8 cellular contexts compared by ENCODE assay signal in the genomic region with DNA sequence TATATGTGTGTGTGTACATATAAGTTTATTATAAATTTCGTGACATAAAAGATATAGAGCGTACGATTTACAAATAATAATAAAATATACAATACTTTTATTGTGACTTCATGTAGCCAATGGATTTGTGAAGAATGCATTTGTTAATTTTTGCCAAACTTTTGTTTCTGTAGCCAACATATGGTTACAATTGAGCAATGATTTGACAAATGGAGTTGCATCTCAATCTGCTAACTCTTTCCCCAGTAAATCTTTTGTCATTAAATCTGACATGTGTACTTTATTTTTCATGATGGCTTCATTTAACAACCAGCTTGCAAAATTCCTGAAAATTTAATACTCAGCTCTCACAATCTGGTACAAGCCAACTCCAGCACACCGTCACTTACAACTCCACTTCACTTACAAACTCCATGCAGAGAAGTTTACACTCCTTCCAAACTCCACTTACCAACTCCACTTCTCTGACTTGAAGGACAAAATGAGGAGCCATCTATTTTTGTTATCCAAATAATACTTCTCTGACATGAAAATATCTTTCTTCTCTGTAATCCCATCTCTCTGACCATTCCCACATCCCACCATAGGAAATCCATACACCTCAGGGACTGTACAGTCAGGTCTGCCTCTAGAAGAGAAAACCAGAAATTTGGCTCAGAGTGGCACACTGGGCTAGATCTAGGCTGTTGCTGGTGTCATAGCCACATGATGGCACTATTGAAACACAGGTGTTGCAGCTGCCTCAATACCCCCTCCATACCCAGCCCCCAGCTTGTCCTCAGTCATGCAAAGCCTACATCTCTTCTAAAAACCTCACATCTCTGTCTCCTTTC. TPM values are rescaled to one million over a fixed set of nuclear protein-coding genes. Genes with fewer than 3 reads are reported as not detected.
A peak's percentile ranks its signal among the peaks of the same experiment; 100 is the strongest.
DNase-seq lines count a peak whose midpoint lies in the region; ATAC-seq and TF ChIP-seq lines count a peak whose summit lies in the region.

No MANE protein-coding gene starts in this region.

- ATAC-seq in activated T-cell treated with anti-CD3 and anti-CD28 coated beads, Interleukin-2, amount 50 U/mL, for 4 hours = peak in 1 of 2 donors; percentile 50
- peak; percentile 89 for ATAC-seq in left colon
- ATAC-seq in HG03025 (IDR thresholded peaks at IDR 0.05; ENCODE audit: low FRiP score, unreplicated experiment) = no peak
- no peak for ATAC-seq in GM21786 (IDR thresholded peaks at IDR 0.05; ENCODE audit: unreplicated experiment)

- H3K27me3 Mint-ChIP-seq in activated T-cell treated with anti-CD3 and anti-CD28 coated beads, Interleukin-2, amount 50 U/mL, for 4 hours (ENCODE audit: low read depth) = peaks cover 10% of the 10 kb centered on the region
- peaks cover 4% of the 10 kb centered on the region for H3K27me3 Mint-ChIP-seq in activated naive CD8-positive, alpha-beta T cell treated with anti-CD3 and anti-CD28 coated beads for 36 hours

- H3K27ac Mint-ChIP-seq in activated naive CD8-positive, alpha-beta T cell treated with anti-CD3 and anti-CD28 coated beads for 36 hours = no peak overlapping the region

- peak; percentile 4 for DNase-seq in activated T-cell treated with anti-CD3 and anti-CD28 coated beads, Interleukin-2, amount 50 U/mL, for 4 hours
- DNase-seq in activated T-cell treated with anti-CD3 and anti-CD28 coated beads, Interleukin-2, amount 50 U/mL, for 1 hour = no peak
- peak; percentile 3 for DNase-seq in activated naive CD8-positive, alpha-beta T cell treated with anti-CD3 and anti-CD28 coated beads for 36 hours
- DNase-seq in left colon (peak; percentile 14 to 32), NOMO-1 (lab: John Stamatoyannopoulos, UW; ENCODE audit: unreplicated experiment in 2 of 2) (no peak)

- intact Hi-C loops in left colon (cut with DNase I, micrococcal nuclease) = no loop called here

- H3K9me3 Mint-ChIP-seq in activated T-cell treated with anti-CD3 and anti-CD28 coated beads, Interleukin-2, amount 50 U/mL, for 4 hours = peaks cover 5% of the 10 kb centered on the region
- H3K9me3 Mint-ChIP-seq in activated naive CD8-positive, alpha-beta T cell treated with anti-CD3 and anti-CD28 coated beads for 36 hours = peaks cover 5% of the 10 kb centered on the region

- no peaks in the 10 kb centered on the region for H3K4me1 Mint-ChIP-seq in activated T-cell treated with anti-CD3 and anti-CD28 coated beads, Interleukin-2, amount 50 U/mL, for 4 hours (ENCODE audit: low read depth)
- no peaks in the 10 kb centered on the region for H3K4me1 Mint-ChIP-seq in activated naive CD8-positive, alpha-beta T cell treated with anti-CD3 and anti-CD28 coated beads for 36 hours

- no peak overlapping the region for H3K4me3 Mint-ChIP-seq in activated T-cell treated with anti-CD3 and anti-CD28 coated beads, Interleukin-2, amount 50 U/mL, for 4 hours
- no peak overlapping the region for H3K4me3 Mint-ChIP-seq in activated naive CD8-positive, alpha-beta T cell treated with anti-CD3 and anti-CD28 coated beads for 36 hours

- H3K36me3 Mint-ChIP-seq in activated T-cell treated with anti-CD3 and anti-CD28 coated beads, Interleukin-2, amount 50 U/mL, for 4 hours (ENCODE audit: insufficient read depth) = peaks cover 3% of the 10 kb centered on the region
- H3K36me3 Mint-ChIP-seq in activated naive CD8-positive, alpha-beta T cell treated with anti-CD3 and anti-CD28 coated beads for 36 hours = no peaks in the 10 kb centered on the region

- peak; percentile 68 for TF ChIP-seq CTCF in LNCAP (IDR thresholded peaks at IDR 0.05)

RNA-seq across cellular contexts. Expression of a gene that starts 26.6 kb away (rescaled TPM):
- total RNA-seq in activated T-cell treated with anti-CD3 and anti-CD28 coated beads, Interleukin-2, amount 50 U/mL, for 4 hours = 10 to 100 TPM in 2 of 3 donors, 1 to 10 TPM in 1; 9.8 to 10.9 (median 10.8) TPM
- 10 to 100 TPM; 18.5 to 19.8 TPM for total RNA-seq in activated naive CD8-positive, alpha-beta T cell treated with anti-CD3 and anti-CD28 coated beads for 36 hours
- total RNA-seq in left colon = 10 to 100 TPM; 25.4 to 38.6 TPM

RNA-seq across cellular contexts. Expression of a gene that starts 50.7 kb away (rescaled TPM):
- 10 to 100 TPM; 52.3 to 68.5 (median 62.0) TPM for total RNA-seq in activated T-cell treated with anti-CD3 and anti-CD28 coated beads, Interleukin-2, amount 50 U/mL, for 4 hours
- 10 to 100 TPM; 72.5 to 74.8 TPM for total RNA-seq in activated naive CD8-positive, alpha-beta T cell treated with anti-CD3 and anti-CD28 coated beads for 36 hours
- total RNA-seq in left colon = 100 to 1,000 TPM; 119 to 135 TPM

Comparison
In these comparisons a context has a peak if more than half of its experiments do, and no peak if none do; other contexts are left out.
1. DNase-seq: peak in activated T-cell treated with anti-CD3 and anti-CD28 coated beads, Interleukin-2, amount 50 U/mL, for 4 hours (single experiment), activated naive CD8-positive, alpha-beta T cell treated with anti-CD3 and anti-CD28 coated beads for 36 hours (single experiment) and left colon (2 of 2); none in activated T-cell treated with anti-CD3 and anti-CD28 coated beads, Interleukin-2, amount 50 U/mL, for 1 hour (single experiment) and NOMO-1 (0 of 2).